18 cellular contexts compared by ENCODE assay signal in the genomic region with DNA sequence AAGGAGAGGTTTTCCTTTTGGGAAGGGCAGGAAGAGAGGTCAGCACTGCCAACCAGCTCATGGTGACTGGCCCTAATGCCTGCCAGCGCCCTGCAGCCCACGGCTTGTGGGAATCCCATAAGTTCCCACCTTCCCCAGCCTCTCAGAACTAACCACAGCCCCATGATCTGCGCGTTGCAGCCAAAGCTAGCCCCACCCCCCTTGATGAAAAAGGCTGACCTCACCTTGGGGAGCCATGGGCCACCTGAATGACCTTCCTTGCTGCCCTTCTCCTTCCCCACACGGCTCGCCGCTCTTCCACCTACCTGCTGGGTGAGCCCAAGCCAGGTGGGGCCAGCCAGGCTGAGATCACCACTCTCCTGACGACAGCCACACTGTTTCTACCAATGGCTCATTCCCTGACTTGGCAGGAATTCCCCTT.
DNase-seq lines count a peak whose midpoint lies in the region; FAIRE-seq and TF ChIP-seq lines count a peak whose summit lies in the region.
"Had no signal": no experiment of that assay in that cellular context is flagged by ENCODE, and none has a peak within 500 bp of the region (broad histone marks: within the 10 kb centered on the region; RNA-seq: fewer than 3 reads in every experiment).

No MANE protein-coding gene starts in this region.

- H3K4me2 ChIP-seq in MM.1S (ENCODE audit: low read depth, low read length) = no peak overlapping the region
- H3K4me2 ChIP-seq: GM23338 had no signal

- H3K4me1 ChIP-seq in HEK293 (ENCODE audit: control insufficient read depth, insufficient read depth, low read length) (peaks cover under 1% of the 10 kb centered on the region; the same call in 1 of the 2 replicates), MM.1S (ENCODE audit: low read length) (no peaks in the 10 kb centered on the region)

- no peaks in the 10 kb centered on the region for H4K20me1 ChIP-seq in MM.1S (ENCODE audit: insufficient read depth, low read length)

- FAIRE-seq in RCC 7860 (lab: Jason Lieb, UNC) = peak; percentile 80

- no peak overlapping the region for H3K9ac ChIP-seq in MM.1S (ENCODE audit: low read length)

- no peaks in the 10 kb centered on the region for H3F3A ChIP-seq in MM.1S (ENCODE audit: insufficient read depth, low read length)

- peaks cover 8% of the 10 kb centered on the region for H3K79me2 ChIP-seq in MM.1S (ENCODE audit: low read length)

- H3K27me3 ChIP-seq in MM.1S (replicated peaks; ENCODE audit: insufficient read depth, low read length) = no peaks in the 10 kb centered on the region
- H3K27me3 ChIP-seq: SJCRH30, vagina had no signal

- CTCF ChIA-PET in HEK293 (lab: Yijun Ruan, JAX) = interaction anchor here (0.6 kb wide), 1 partner anchor 164 kb away, joined by 3 read pairs; no protein-coding TSS in a partner anchor

- in situ Hi-C loops in GM13976 (cut with MboI; ENCODE audit: low sequenced_read_pairs, unreplicated experiment) = no loop called here

- H3K9me2 ChIP-seq in MM.1S (replicated peaks; ENCODE audit: insufficient read depth, low read length) = no peaks in the 10 kb centered on the region

- H2AFZ ChIP-seq in MM.1S (ENCODE audit: low read length) = no peak overlapping the region
- H2AFZ ChIP-seq: GM23338 had no signal

- no peak for TF ChIP-seq CTCF in HEK293 (tag by site-specific recombination; IDR thresholded peaks at IDR 0.05)
- TF ChIP-seq CTCF in fibroblast of mammary gland (conservative IDR thresholded peaks at IDR 0.05; ENCODE audit: control insufficient read depth, insufficient read depth, low read depth, low read length) = no peak
- TF ChIP-seq CTCF in GM13976 (IDR thresholded peaks at IDR 0.05; ENCODE audit: borderline replicate concordance, control extremely low read depth, extremely low read depth, insufficient read depth, missing control alignments) = no peak
- TF ChIP-seq CTCF in MM.1S (IDR thresholded peaks at IDR 0.05; ENCODE audit: low read length) = no peak

- DNase-seq in COLO668 (lab: John Stamatoyannopoulos, UW; ENCODE audit: unreplicated experiment) (peak; percentile 11), RCC 7860 (ENCODE audit: low spot score) (peak; percentile 72), fibroblast of mammary gland (ENCODE audit: low read depth) (peak; percentile 71), germinal center (ENCODE audit: low spot score) (no peak), DMS 273 treated with DMSO at 0.1 percent for 48 hours (lab: John Stamatoyannopoulos, UW) (no peak), GM13976 (ENCODE audit: low spot score) (no peak), MM.1S (no peak)
- DNase-seq: activated CD4-positive, alpha-beta T cell treated with anti-CD3 and anti-CD28 coated beads for 4 hours; activated T-cell treated with anti-CD3 and anti-CD28 coated beads for 4 hours; caudate nucleus; endodermal cell; NCI-H1105; NCI-H2171 treated with DMSO at 0.1 percent for 48 hours; SJCRH30; T1000 had no signal

- H3K4me3 ChIP-seq in HEK293 (ENCODE audit: low read depth, low read length) (no peak overlapping the region), fibroblast of mammary gland (ENCODE audit: control insufficient read depth, low read depth, low read length) (no peak overlapping the region), MM.1S (ENCODE audit: low read length) (no peak overlapping the region)
- H3K4me3 ChIP-seq: GM23338, SJCRH30, vagina had no signal

- POLR2A ChIA-PET in HEK293 (lab: Yijun Ruan, JAX) = no interaction called here

- H3K9me3 ChIP-seq in HEK293 (ENCODE audit: control insufficient read depth, insufficient read depth, low read depth, low read length) = no peaks in the 10 kb centered on the region
- H3K9me3 ChIP-seq in MM.1S (replicated peaks; ENCODE audit: insufficient read depth, low read length) = no peaks in the 10 kb centered on the region
- H3K9me3 ChIP-seq: SJCRH30, vagina had no signal

- H3K27ac ChIP-seq in HEK293 (ENCODE audit: extremely low read depth, low read depth, low read length) = 0 out of 2 replicates have a peak overlapping the region, but pooled peaks have one; percentile 9
- H3K27ac ChIP-seq in MM.1S (ENCODE audit: low read length) = no peak overlapping the region
- H3K27ac ChIP-seq: SJCRH30, vagina had no signal

- H3K36me3 ChIP-seq in HEK293 (ENCODE audit: control insufficient read depth in 2 of 2, insufficient read depth in 1 of 2, low read length in 2 of 2) (no peaks in the 10 kb centered on the region), MM.1S (replicated peaks; ENCODE audit: insufficient read depth, low read length) (no peaks in the 10 kb centered on the region)
- H3K36me3 ChIP-seq: SJCRH30, vagina had no signal

TF ChIP-seq in HEK293, 187 proteins besides CTCF, POLR2A, EP300 and RAD21:
- TF ChIP-seq ZFP69B (tag by site-specific recombination; IDR thresholded peaks at IDR 0.05) (peak; percentile 28; the same call in 1 of the 2 replicates), ZNF837 (tag by site-specific recombination; IDR thresholded peaks at IDR 0.05) (no peak), SP7 (tag by site-specific recombination; IDR thresholded peaks at IDR 0.05) (no peak), ZNF561 (tag by site-specific recombination; IDR thresholded peaks at IDR 0.05; ENCODE audit: borderline replicate concordance) (no peak), ZSCAN16 (tag by site-specific recombination; IDR thresholded peaks at IDR 0.05) (no peak)
- TF ChIP-seq, protein P1, sequence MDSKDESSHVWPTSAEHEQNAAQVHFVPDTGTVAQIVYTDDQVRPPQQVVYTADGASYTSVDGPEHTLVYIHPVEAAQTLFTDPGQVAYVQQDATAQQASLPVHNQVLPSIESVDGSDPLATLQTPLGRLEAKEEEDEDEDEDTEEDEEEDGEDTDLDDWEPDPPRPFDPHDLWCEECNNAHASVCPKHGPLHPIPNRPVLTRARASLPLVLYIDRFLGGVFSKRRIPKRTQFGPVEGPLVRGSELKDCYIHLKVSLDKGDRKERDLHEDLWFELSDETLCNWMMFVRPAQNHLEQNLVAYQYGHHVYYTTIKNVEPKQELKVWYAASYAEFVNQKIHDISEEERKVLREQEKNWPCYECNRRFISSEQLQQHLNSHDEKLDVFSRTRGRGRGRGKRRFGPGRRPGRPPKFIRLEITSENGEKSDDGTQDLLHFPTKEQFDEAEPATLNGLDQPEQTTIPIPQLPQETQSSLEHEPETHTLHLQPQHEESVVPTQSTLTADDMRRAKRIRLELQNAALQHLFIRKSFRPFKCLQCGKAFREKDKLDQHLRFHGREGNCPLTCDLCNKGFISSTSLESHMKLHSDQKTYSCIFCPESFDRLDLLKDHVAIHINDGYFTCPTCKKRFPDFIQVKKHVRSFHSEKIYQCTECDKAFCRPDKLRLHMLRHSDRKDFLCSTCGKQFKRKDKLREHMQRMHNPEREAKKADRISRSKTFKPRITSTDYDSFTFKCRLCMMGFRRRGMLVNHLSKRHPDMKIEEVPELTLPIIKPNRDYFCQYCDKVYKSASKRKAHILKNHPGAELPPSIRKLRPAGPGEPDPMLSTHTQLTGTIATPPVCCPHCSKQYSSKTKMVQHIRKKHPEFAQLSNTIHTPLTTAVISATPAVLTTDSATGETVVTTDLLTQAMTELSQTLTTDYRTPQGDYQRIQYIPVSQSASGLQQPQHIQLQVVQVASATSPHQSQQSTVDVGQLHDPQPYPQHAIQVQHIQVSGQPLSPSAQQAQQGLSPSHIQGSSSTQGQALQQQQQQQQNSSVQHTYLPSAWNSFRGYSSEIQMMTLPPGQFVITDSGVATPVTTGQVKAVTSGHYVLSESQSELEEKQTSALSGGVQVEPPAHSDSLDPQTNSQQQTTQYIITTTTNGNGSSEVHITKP (tag by site-specific recombination; IDR thresholded peaks at IDR 0.05) = peak; percentile 51
- TF ChIP-seq, protein P2, sequence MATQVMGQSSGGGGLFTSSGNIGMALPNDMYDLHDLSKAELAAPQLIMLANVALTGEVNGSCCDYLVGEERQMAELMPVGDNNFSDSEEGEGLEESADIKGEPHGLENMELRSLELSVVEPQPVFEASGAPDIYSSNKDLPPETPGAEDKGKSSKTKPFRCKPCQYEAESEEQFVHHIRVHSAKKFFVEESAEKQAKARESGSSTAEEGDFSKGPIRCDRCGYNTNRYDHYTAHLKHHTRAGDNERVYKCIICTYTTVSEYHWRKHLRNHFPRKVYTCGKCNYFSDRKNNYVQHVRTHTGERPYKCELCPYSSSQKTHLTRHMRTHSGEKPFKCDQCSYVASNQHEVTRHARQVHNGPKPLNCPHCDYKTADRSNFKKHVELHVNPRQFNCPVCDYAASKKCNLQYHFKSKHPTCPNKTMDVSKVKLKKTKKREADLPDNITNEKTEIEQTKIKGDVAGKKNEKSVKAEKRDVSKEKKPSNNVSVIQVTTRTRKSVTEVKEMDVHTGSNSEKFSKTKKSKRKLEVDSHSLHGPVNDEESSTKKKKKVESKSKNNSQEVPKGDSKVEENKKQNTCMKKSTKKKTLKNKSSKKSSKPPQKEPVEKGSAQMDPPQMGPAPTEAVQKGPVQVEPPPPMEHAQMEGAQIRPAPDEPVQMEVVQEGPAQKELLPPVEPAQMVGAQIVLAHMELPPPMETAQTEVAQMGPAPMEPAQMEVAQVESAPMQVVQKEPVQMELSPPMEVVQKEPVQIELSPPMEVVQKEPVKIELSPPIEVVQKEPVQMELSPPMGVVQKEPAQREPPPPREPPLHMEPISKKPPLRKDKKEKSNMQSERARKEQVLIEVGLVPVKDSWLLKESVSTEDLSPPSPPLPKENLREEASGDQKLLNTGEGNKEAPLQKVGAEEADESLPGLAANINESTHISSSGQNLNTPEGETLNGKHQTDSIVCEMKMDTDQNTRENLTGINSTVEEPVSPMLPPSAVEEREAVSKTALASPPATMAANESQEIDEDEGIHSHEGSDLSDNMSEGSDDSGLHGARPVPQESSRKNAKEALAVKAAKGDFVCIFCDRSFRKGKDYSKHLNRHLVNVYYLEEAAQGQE (tag by site-specific recombination; IDR thresholded peaks at IDR 0.05) = no peak
- TF ChIP-seq, protein P3, sequence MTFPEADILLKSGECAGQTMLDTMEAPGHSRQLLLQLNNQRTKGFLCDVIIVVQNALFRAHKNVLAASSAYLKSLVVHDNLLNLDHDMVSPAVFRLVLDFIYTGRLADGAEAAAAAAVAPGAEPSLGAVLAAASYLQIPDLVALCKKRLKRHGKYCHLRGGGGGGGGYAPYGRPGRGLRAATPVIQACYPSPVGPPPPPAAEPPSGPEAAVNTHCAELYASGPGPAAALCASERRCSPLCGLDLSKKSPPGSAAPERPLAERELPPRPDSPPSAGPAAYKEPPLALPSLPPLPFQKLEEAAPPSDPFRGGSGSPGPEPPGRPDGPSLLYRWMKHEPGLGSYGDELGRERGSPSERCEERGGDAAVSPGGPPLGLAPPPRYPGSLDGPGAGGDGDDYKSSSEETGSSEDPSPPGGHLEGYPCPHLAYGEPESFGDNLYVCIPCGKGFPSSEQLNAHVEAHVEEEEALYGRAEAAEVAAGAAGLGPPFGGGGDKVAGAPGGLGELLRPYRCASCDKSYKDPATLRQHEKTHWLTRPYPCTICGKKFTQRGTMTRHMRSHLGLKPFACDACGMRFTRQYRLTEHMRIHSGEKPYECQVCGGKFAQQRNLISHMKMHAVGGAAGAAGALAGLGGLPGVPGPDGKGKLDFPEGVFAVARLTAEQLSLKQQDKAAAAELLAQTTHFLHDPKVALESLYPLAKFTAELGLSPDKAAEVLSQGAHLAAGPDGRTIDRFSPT (tag by site-specific recombination; IDR thresholded peaks at IDR 0.05) = peak; percentile 23; the same call in 1 of the 2 replicates

Comparison
In these comparisons a context has a peak if more than half of its experiments do, and no peak if none do; other contexts are left out.
1. DNase-seq: peak in COLO668 (single experiment), RCC 7860 (single experiment) and fibroblast of mammary gland (single experiment); none in germinal center (single experiment), DMS 273 treated with DMSO at 0.1 percent for 48 hours (single experiment), GM13976 (single experiment) and MM.1S (single experiment).